In genomic region chr10:69333205-69333604, GRCh38 we compare ENCODE assay signal across 10 cellular contexts. TPM values are rescaled to one million over a fixed set of nuclear protein-coding genes. Genes with fewer than 3 reads are reported as not detected.
DNase-seq lines count a peak whose midpoint lies in the region; ATAC-seq, FAIRE-seq and TF ChIP-seq lines count a peak whose summit lies in the region.
"Had no signal": no experiment of that assay in that cellular context is flagged by ENCODE, and none has a peak within 500 bp of the region (broad histone marks: within the 10 kb centered on the region; RNA-seq: fewer than 3 reads in every experiment).

No MANE protein-coding gene starts in this region.

- intact Hi-C loops in pancreas (cut with DNase I): no loop called here
- intact Hi-C loops in testis (cut with DNase I; ENCODE audit: low total_unique reads): no loop called here

- WGBS in pancreas, 2 donors: 43 to 47% methylated on average over 3 of the region's 3 CpGs
- WGBS in testis, 2 donors: 58 to 67% methylated on average over 2 to 3 of the region's 3 CpGs

- no peak for FAIRE-seq in pancreas (lab: Jason Lieb, UNC)

- H3K9me3 ChIP-seq in BLaER1 treated with 17β-estradiol and CSF1 and Interleukin-3, amounts not matched to agents 10 nM and 100 nM (replicated peaks in 1 of 11): no peaks in the 10 kb centered on the region
- H3K9me3 ChIP-seq in pancreas (no peaks in the 10 kb centered on the region), testis (no peaks in the 10 kb centered on the region)

- H3K4me2 ChIP-seq in BLaER1 treated with 17β-estradiol and CSF1 and Interleukin-3, amounts not matched to agents 10 nM and 100 nM: peak overlapping the region; percentile 46 to 100 (median 93)

- peak overlapping the region in 10 of 11 experiments; percentile 23 to 65 (median 48); a peak in 14 of 22 replicates for H3K9ac ChIP-seq in BLaER1 treated with 17β-estradiol and CSF1 and Interleukin-3, amounts not matched to agents 10 nM and 100 nM

- no peaks in the 10 kb centered on the region for H3K27me3 Mint-ChIP-seq in immature natural killer cell (ENCODE audit: low read depth in 3 of 3)

- DNase-seq in foreskin melanocyte: peak; percentile 72
- DNase-seq in pancreas: peak in 2 of 6 donors; percentile 33 to 52
- no peak for DNase-seq in testis
- DNase-seq in NCI-H2081 (lab: John Stamatoyannopoulos, UW): no peak
- no peak for DNase-seq in immature natural killer cell
- DNase-seq in NCI-H82 (lab: John Stamatoyannopoulos, UW): no peak
- DNase-seq: effector memory CD4-positive, alpha-beta T cell; NCI-H1417 treated with DMSO at 0.1 percent for 48 hours had no signal

- peak; percentile 13; the same call in 1 of the 2 replicates for TF ChIP-seq CTCF in WI38 (IDR thresholded peaks at IDR 0.05; ENCODE audit: low read depth, low read length)
- TF ChIP-seq CTCF in pancreas (IDR thresholded peaks at IDR 0.05): no peak
- TF ChIP-seq CTCF in testis (IDR thresholded peaks at IDR 0.05): no peak

- H4K20me1 ChIP-seq in BLaER1 treated with 17β-estradiol and CSF1 and Interleukin-3, amounts not matched to agents 10 nM and 100 nM: peaks cover 0 to 54% (median 0%) of the 10 kb centered on the region in 11 experiments; a peak in 7 of 22 replicates

- no peak overlapping the region for H3K27ac Mint-ChIP-seq in immature natural killer cell

- peaks cover 45 to 50% of the 10 kb centered on the region in 2 donors for H3K4me1 Mint-ChIP-seq in immature natural killer cell

- no peaks in the 10 kb centered on the region for H3K27me3 ChIP-seq in BLaER1 treated with 17β-estradiol and CSF1 and Interleukin-3, amounts not matched to agents 10 nM and 100 nM
- no peaks in the 10 kb centered on the region for H3K27me3 ChIP-seq in pancreas
- H3K27me3 ChIP-seq in testis: no peaks in the 10 kb centered on the region

- peaks cover 22 to 42% (median 31%) of the 10 kb centered on the region in 11 experiments; a peak in 20 of 22 replicates for H3K36me3 ChIP-seq in BLaER1 treated with 17β-estradiol and CSF1 and Interleukin-3, amounts not matched to agents 10 nM and 100 nM
- H3K36me3 ChIP-seq in pancreas (no peaks in the 10 kb centered on the region), testis (ENCODE audit: low read depth, missing control alignments) (no peaks in the 10 kb centered on the region)

- peak overlapping the region; percentile 33 to 96 (median 86); a peak in 19 of 22 replicates for H3K27ac ChIP-seq in BLaER1 treated with 17β-estradiol and CSF1 and Interleukin-3, amounts not matched to agents 10 nM and 100 nM
- peak overlapping the region; percentile 9 to 62 (median 40) for H3K27ac ChIP-seq in pancreas
- no peak overlapping the region for H3K27ac ChIP-seq in testis

- no peak overlapping the region for H3K4me3 ChIP-seq in BLaER1 treated with 17β-estradiol and CSF1 and Interleukin-3, amounts not matched to agents 10 nM and 100 nM
- H3K4me3 ChIP-seq in WI38 (ENCODE audit: low read depth, low read length) (no peak overlapping the region), pancreas (no peak overlapping the region), testis (no peak overlapping the region)

- no peaks in the 10 kb centered on the region for H3K9me3 Mint-ChIP-seq in immature natural killer cell

- H3K36me3 Mint-ChIP-seq in immature natural killer cell: peaks cover 0 to 3% (median 3%) of the 10 kb centered on the region in 3 donors

- no peak for TF ChIP-seq POLR2A in testis (IDR thresholded peaks at IDR 0.05)

- H3K4me1 ChIP-seq in BLaER1 treated with 17β-estradiol and CSF1 and Interleukin-3, amounts not matched to agents 10 nM and 100 nM: peaks cover 63 to 100% (median 74%) of the 10 kb centered on the region in 10 experiments
- H3K4me1 ChIP-seq in pancreas (peaks cover 12 to 19% (median 16%) of the 10 kb centered on the region in 3 donors), testis (peaks cover 17% of the 10 kb centered on the region)

- no peak overlapping the region for H3K4me3 Mint-ChIP-seq in immature natural killer cell

- peak; percentile 49 to 79 (median 70) for ATAC-seq in pancreas

RNA-seq across cellular contexts. Expression of gene HK1, which starts 54.9 kb away (rescaled TPM):
- total RNA-seq in pancreas: 10 to 100 TPM in 3 of 6 donors, 1 to 10 TPM in 3; 7.2 to 18.1 (median 10.6) TPM
- 1 to 10 TPM; 6.7 to 8.8 TPM for polyA plus RNA-seq in pancreas
- total RNA-seq in testis: 100 to 1,000 TPM in 1 of 2 donors, 10 to 100 TPM in 1; 62.3 to 143 TPM
- polyA plus RNA-seq in testis (ENCODE audit: insufficient read depth, low read depth, low replicate concordance): 179 TPM
- polyA plus RNA-seq in immature natural killer cell: 10 to 100 TPM; 48.8 to 96.3 (median 72.2) TPM

Comparison
In these comparisons a context has a peak if more than half of its experiments do, and no peak if none do; other contexts are left out.
1. H3K27ac ChIP-seq: peak in BLaER1 treated with 17β-estradiol and CSF1 and Interleukin-3, amounts not matched to agents 10 nM and 100 nM (11 of 11) and pancreas (4 of 4); none in testis (0 of 2).
2. RNA of gene HK1, which starts 54.9 kb away (polyA plus RNA-seq): 179 TPM in testis (single experiment) and 48.8 to 96.3 TPM in immature natural killer cell; 6.7 to 8.8 TPM in pancreas; every median in the first group is over 4 times any median in the second.